Comparison of ENCODE assay signal across 11 cellular contexts in the genomic region with DNA sequence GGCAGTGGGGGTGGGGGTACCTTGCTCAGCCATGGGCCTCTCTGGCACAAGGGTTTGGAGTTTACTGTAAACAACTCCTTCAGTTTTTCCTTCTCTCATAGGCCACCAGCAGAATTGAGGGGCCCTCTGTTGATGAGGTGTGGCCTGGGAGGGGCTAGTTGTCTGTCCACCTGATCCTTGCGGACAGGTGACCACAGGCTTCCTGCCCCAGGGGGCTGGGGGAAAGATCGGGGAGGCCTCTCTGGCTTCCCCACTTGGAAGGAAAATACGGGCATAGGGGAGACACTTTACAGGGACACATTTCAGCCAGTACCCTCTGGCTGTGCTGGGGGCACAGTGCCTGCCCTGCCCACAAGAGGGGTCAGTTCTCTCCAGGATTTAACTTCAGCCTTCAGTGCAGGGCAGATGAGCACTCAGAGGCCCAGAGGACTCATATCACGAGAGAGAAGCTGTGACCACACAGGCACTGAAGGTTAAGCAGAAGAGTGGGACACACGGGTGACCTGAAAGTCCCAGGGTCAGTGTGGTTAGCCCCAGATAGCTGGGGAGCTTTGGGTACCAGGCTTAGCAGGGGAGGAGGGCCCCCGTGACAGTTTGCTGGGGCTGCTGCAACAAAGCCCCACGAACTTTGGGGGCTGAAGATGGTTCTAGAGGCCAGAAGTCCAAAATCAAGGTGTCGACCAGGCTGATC.
A peak's percentile ranks its signal among the peaks of the same experiment; 100 is the strongest.
DNase-seq lines count a peak whose midpoint lies in the region; ATAC-seq, FAIRE-seq and TF ChIP-seq lines count a peak whose summit lies in the region.
"Had no signal": no experiment of that assay in that cellular context is flagged by ENCODE, and none has a peak within 500 bp of the region (broad histone marks: within the 10 kb centered on the region; RNA-seq: fewer than 3 reads in every experiment).

No MANE protein-coding gene starts in this region.

- H2AFZ ChIP-seq in DND-41 (ENCODE audit: low read depth, low read length): no peak overlapping the region
- no peak overlapping the region for H2AFZ ChIP-seq in HepG2 (ENCODE audit: low read length)

- H3K27me3 ChIP-seq in DND-41 (ENCODE audit: insufficient read depth, low read length, poor library complexity) (no peaks in the 10 kb centered on the region), HepG2 (ENCODE audit: control insufficient read depth in 1 of 2, insufficient read depth in 2 of 2, low read length in 2 of 2) (no peaks in the 10 kb centered on the region)

- BruUV-seq in HepG2 (replicated peaks; lab: Mats Ljungman, UMichigan): no TSS peak

- WGBS in HepG2 (ENCODE audit: low lambda C conversion rate): 80% methylated on average over 5 of the region's 8 CpGs

- H3K4me1 ChIP-seq in DND-41 (ENCODE audit: insufficient read depth, low read length) (peaks cover 82% of the 10 kb centered on the region), HepG2 (ENCODE audit: insufficient read depth, low read length) (peaks cover 100% of the 10 kb centered on the region)

- no peak for TF ChIP-seq CTCF in DND-41 (IDR thresholded peaks at IDR 0.05; ENCODE audit: borderline replicate concordance, extremely low read depth, low read length, poor library complexity, severe bottlenecking)
- no peak for TF ChIP-seq CTCF in activated CD8-positive, alpha-beta T cell treated with anti-CD3 and anti-CD28 coated beads for 36 hours (IDR thresholded peaks at IDR 0.05)
- 0 out of 2 replicates have a peak, but pooled peaks have one; percentile 8 for TF ChIP-seq CTCF in HepG2 (CRISPR knock-in tag; IDR thresholded peaks at IDR 0.05)
- no peak for TF ChIP-seq CTCF in D721Med (IDR thresholded peaks at IDR 0.05; ENCODE audit: insufficient read depth, missing control alignments)

- H3K4me3 ChIP-seq in DND-41 (ENCODE audit: low read depth in 1 of 2, low read length in 2 of 2) (no peak overlapping the region), HepG2 (replicated peaks in 1 of 3; ENCODE audit: insufficient read depth in 1 of 3, low read depth in 2 of 3, low read length in 3 of 3) (no peak overlapping the region)

- intact Hi-C loops in activated CD8-positive, alpha-beta T cell treated with anti-CD3 and anti-CD28 coated beads for 36 hours (cut with micrococcal nuclease): no loop called here
- intact Hi-C loops in HepG2 (cut with micrococcal nuclease; ENCODE audit: unreplicated experiment): no loop called here

- H3K27ac Mint-ChIP-seq in activated CD8-positive, alpha-beta T cell treated with anti-CD3 and anti-CD28 coated beads for 36 hours: peak overlapping the region; percentile 55
- H3K27ac Mint-ChIP-seq in stimulated activated memory B cell treated with anti-CD40 and anti-IgM and Interleukin-4, amounts not matched to agents 10 μg/mL and 1 μg/mL and 100 μg/mL, for 72 hours: peak overlapping the region; percentile 34

- H3K9ac ChIP-seq in DND-41 (ENCODE audit: low read depth, low read length): no peak overlapping the region
- H3K9ac ChIP-seq in HepG2 (ENCODE audit: insufficient read depth, low read depth, low read length): peak overlapping the region; percentile 8; the same call in 1 of the 2 replicates

- peaks cover 83% of the 10 kb centered on the region for H3K4me1 Mint-ChIP-seq in activated CD8-positive, alpha-beta T cell treated with anti-CD3 and anti-CD28 coated beads for 36 hours (ENCODE audit: low read depth)
- peaks cover 65% of the 10 kb centered on the region for H3K4me1 Mint-ChIP-seq in stimulated activated memory B cell treated with anti-CD40 and anti-IgM and Interleukin-4, amounts not matched to agents 10 μg/mL and 1 μg/mL and 100 μg/mL, for 72 hours

- H4K20me1 ChIP-seq in DND-41 (ENCODE audit: insufficient read depth, low read length) (peaks cover 73% of the 10 kb centered on the region), HepG2 (ENCODE audit: insufficient read depth, low read length) (peaks cover 75% of the 10 kb centered on the region)

- no peak for TF ChIP-seq EP300 in HepG2 (IDR thresholded peaks at IDR 0.05; ENCODE audit: low read depth in 2 of 2, low read length in 2 of 2)
- TF ChIP-seq EP300 in HepG2 (CRISPR knock-in tag; IDR thresholded peaks at IDR 0.05; ENCODE audit: borderline replicate concordance): no peak

- no peak for ATAC-seq in DND-41 (ENCODE audit: insufficient read depth, low read depth)
- no peak for ATAC-seq in activated CD8-positive, alpha-beta T cell treated with anti-CD3 and anti-CD28 coated beads for 36 hours
- ATAC-seq in HepG2: no peak
- ATAC-seq in stimulated activated memory B cell treated with anti-CD40 and anti-IgM and Interleukin-4, amounts not matched to agents 10 μg/mL and 1 μg/mL and 100 μg/mL, for 72 hours: no peak
- no peak for ATAC-seq in GM21825 (IDR thresholded peaks at IDR 0.05; ENCODE audit: unreplicated experiment)

- peaks cover 7% of the 10 kb centered on the region for H3K36me3 Mint-ChIP-seq in activated CD8-positive, alpha-beta T cell treated with anti-CD3 and anti-CD28 coated beads for 36 hours (ENCODE audit: low read depth)
- no peaks in the 10 kb centered on the region for H3K36me3 Mint-ChIP-seq in stimulated activated memory B cell treated with anti-CD40 and anti-IgM and Interleukin-4, amounts not matched to agents 10 μg/mL and 1 μg/mL and 100 μg/mL, for 72 hours

- DNase-seq in DND-41 (no peak), HepG2 (ENCODE audit: low spot score) (no peak), AG08395 (ENCODE audit: low spot score) (no peak), D721Med (ENCODE audit: insufficient read length, low spot score) (no peak), NCI-H1105 treated with DMSO at 0.1 percent for 48 hours (lab: John Stamatoyannopoulos, UW) (no peak)
- DNase-seq in activated CD8-positive, alpha-beta T cell treated with anti-CD3 and anti-CD28 coated beads for 36 hours: peak; percentile 62
- DNase-seq: NCI-H187, RPMI8226 had no signal

- no peaks in the 10 kb centered on the region for H3K9me3 Mint-ChIP-seq in activated CD8-positive, alpha-beta T cell treated with anti-CD3 and anti-CD28 coated beads for 36 hours
- H3K9me3 Mint-ChIP-seq in stimulated activated memory B cell treated with anti-CD40 and anti-IgM and Interleukin-4, amounts not matched to agents 10 μg/mL and 1 μg/mL and 100 μg/mL, for 72 hours: no peaks in the 10 kb centered on the region

- no peak overlapping the region for H3K4me3 Mint-ChIP-seq in activated CD8-positive, alpha-beta T cell treated with anti-CD3 and anti-CD28 coated beads for 36 hours
- no peak overlapping the region for H3K4me3 Mint-ChIP-seq in stimulated activated memory B cell treated with anti-CD40 and anti-IgM and Interleukin-4, amounts not matched to agents 10 μg/mL and 1 μg/mL and 100 μg/mL, for 72 hours

- H3K4me2 ChIP-seq in DND-41 (ENCODE audit: insufficient read depth, low read length) (no peak overlapping the region; the same call in 1 of the 2 replicates), HepG2 (ENCODE audit: low read depth, low read length) (peak overlapping the region; percentile 5; the same call in 1 of the 2 replicates)

- H3K27ac ChIP-seq in DND-41 (ENCODE audit: low read length) (peak overlapping the region; percentile 33), HepG2 (ENCODE audit: extremely low read length, insufficient read depth, low read length) (peak overlapping the region; percentile 30)

- no peak for TF ChIP-seq POLR2A in HepG2 (IDR thresholded peaks at IDR 0.05; ENCODE audit: insufficient read depth in 1 of 2, low read depth in 2 of 2, low read length in 2 of 2)

- POLR2A ChIA-PET in activated CD8-positive, alpha-beta T cell treated with anti-CD3 and anti-CD28 coated beads for 36 hours (lab: Charles Lee): interaction anchor here (1.2 to 4.3 kb wide), 4 partner anchors 11 to 88 kb away, joined by 3 to 52 read pairs (median 4); no protein-coding TSS in a partner anchor
- POLR2A ChIA-PET in HepG2 (lab: Yijun Ruan, JAX): interaction anchor here (0.6 to 1.0 kb wide), 4 partner anchors 12 to 1640 kb away, joined by 3 to 4 read pairs (median 3); no protein-coding TSS in a partner anchor

- H3K36me3 ChIP-seq in DND-41 (ENCODE audit: insufficient read depth, low read length) (peaks cover 25% of the 10 kb centered on the region; the same call in 1 of the 2 replicates), HepG2 (replicated peaks in 1 of 2; ENCODE audit: control insufficient read depth in 1 of 2, insufficient read depth in 2 of 2, low read length in 2 of 2) (peaks cover 6 to 7% of the 10 kb centered on the region in 2 experiments; a peak in 4 of 5 replicates)

- TF ChIP-seq RAD21 in HepG2 (CRISPR knock-in tag; IDR thresholded peaks at IDR 0.05): no peak

- CTCF ChIA-PET in activated CD8-positive, alpha-beta T cell treated with anti-CD3 and anti-CD28 coated beads for 36 hours (lab: Charles Lee): interaction anchor here (1.1 to 1.3 kb wide), 2 partner anchors 13 to 43 kb away, joined by 4 read pairs; no protein-coding TSS in a partner anchor
- CTCF ChIA-PET in HepG2 (lab: Yijun Ruan, JAX; ENCODE audit: low intra/inter-chr PET ratio, low total read pairs): no interaction called here

- H3K27me3 Mint-ChIP-seq in activated CD8-positive, alpha-beta T cell treated with anti-CD3 and anti-CD28 coated beads for 36 hours: no peaks in the 10 kb centered on the region
- H3K27me3 Mint-ChIP-seq in stimulated activated memory B cell treated with anti-CD40 and anti-IgM and Interleukin-4, amounts not matched to agents 10 μg/mL and 1 μg/mL and 100 μg/mL, for 72 hours: no peaks in the 10 kb centered on the region

- H3K79me2 ChIP-seq in DND-41 (ENCODE audit: insufficient read depth, low read length) (peaks cover 84% of the 10 kb centered on the region), HepG2 (ENCODE audit: insufficient read depth, low read length) (peaks cover 90% of the 10 kb centered on the region)

- no peaks in the 10 kb centered on the region for H3K9me3 ChIP-seq in DND-41 (ENCODE audit: insufficient read depth, low read length, severe bottlenecking)
- H3K9me3 ChIP-seq in HepG2 (ENCODE audit: low read length): no peaks in the 10 kb centered on the region

- in situ Hi-C loops in HepG2 (cut with HindIII; ENCODE audit: extremely low pct_ligation_motif_present, low pct_unique_long_range_greater_than_20kb): no loop called here

- FAIRE-seq in HepG2 (lab: Jason Lieb, UNC) (no peak), D721Med (lab: Jason Lieb, UNC) (no peak)
- FAIRE-seq: bronchial epithelial cell had no signal

TF ChIP-seq in HepG2, 621 proteins besides CTCF, POLR2A, EP300 and RAD21 (continues in another document):
- TF ChIP-seq HNF4A (CRISPR knock-in tag; IDR thresholded peaks at IDR 0.05) (0 out of 2 replicates have a peak, but pooled peaks have one; percentile 4), NR2C2 (CRISPR knock-in tag; IDR thresholded peaks at IDR 0.05; ENCODE audit: borderline replicate concordance) (peak; percentile 11; the same call in 1 of the 2 replicates)
